In the genomic region with DNA sequence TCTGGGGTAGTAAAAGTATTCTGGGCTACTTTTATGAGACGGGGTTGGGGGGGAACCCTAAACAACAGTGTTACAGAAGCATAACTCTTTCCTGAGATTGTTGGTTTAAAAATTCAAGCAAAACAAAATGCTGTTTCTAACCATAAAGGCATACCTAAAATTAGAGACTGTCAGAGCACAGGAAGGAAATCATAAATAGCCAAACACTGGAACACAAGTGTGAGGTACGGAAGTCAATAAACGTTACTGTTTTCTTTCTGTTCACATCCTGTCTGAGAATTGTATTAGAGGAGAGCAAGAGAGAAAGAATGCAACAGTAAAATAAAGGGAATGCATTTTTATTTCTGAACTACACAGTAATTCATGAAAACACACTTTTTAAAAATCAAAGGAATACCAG, we compare ENCODE assay signal across 15 cellular contexts. TPM values are rescaled to one million over a fixed set of nuclear protein-coding genes. Genes with fewer than 3 reads are reported as not detected.
DNase-seq lines count a peak whose midpoint lies in the region; ATAC-seq, FAIRE-seq and TF ChIP-seq lines count a peak whose summit lies in the region.
"Had no signal": no experiment of that assay in that cellular context is flagged by ENCODE, and none has a peak within 500 bp of the region (broad histone marks: within the 10 kb centered on the region; RNA-seq: fewer than 3 reads in every experiment).

No MANE protein-coding gene starts in this region.

- peak overlapping the region; percentile 28 for H2AFZ ChIP-seq in endothelial cell of umbilical vein (ENCODE audit: low read depth, low read length)
- H2AFZ ChIP-seq in neuronal stem cell (ENCODE audit: low read length) = no peak overlapping the region

- BruUV-seq in endothelial cell of umbilical vein (replicated peaks; lab: Mats Ljungman, UMichigan) = no TSS peak

- H3K79me2 ChIP-seq in endothelial cell of umbilical vein (ENCODE audit: control insufficient read depth, insufficient read depth, low read length) = no peaks in the 10 kb centered on the region

- H3K9me3 ChIP-seq in endothelial cell of umbilical vein (replicated peaks; ENCODE audit: control insufficient read depth, insufficient read depth, low read length) = no peaks in the 10 kb centered on the region
- no peaks in the 10 kb centered on the region for H3K9me3 ChIP-seq in neuronal stem cell (replicated peaks in 1 of 2; ENCODE audit: control insufficient read depth in 2 of 2, insufficient read depth in 1 of 2, low read depth in 1 of 2, low read length in 2 of 2)
- no peaks in the 10 kb centered on the region for H3K9me3 ChIP-seq in esophagus muscularis mucosa
- H3K9me3 ChIP-seq in spleen = no peaks in the 10 kb centered on the region

- H3K4me3 ChIP-seq in Jurkat, Clone E6-1 (ENCODE audit: low read length) = peak overlapping the region; percentile 2
- H3K4me3 ChIP-seq in endothelial cell of umbilical vein (replicated peaks in 1 of 3; ENCODE audit: insufficient read depth in 1 of 3, low read depth in 1 of 3, low read length in 3 of 3) (peak overlapping the region in 1 of 3 experiments; percentile 43), neuronal stem cell (ENCODE audit: low read length in 2 of 2) (no peak overlapping the region), esophagus muscularis mucosa (no peak overlapping the region), spleen (no peak overlapping the region)

- POLR2A ChIA-PET in endothelial cell of umbilical vein (lab: Charles Lee) = no interaction called here

- no peaks in the 10 kb centered on the region for H3K79me1 ChIP-seq in neuronal stem cell (ENCODE audit: low read depth, low read length)

- ATAC-seq in GM18861 (IDR thresholded peaks at IDR 0.05; ENCODE audit: unreplicated experiment) = peak; percentile 84
- ATAC-seq: PC-3, right cardiac atrium had no signal

- peak; percentile 96 for FAIRE-seq in endothelial cell of umbilical vein (lab: Jason Lieb, UNC)

- dilution Hi-C loops in endothelial cell of umbilical vein (cut with MboI; ENCODE audit: extremely low pct_ligation_motif_present, low sequenced_read_pairs) = no loop called here

- TF ChIP-seq CTCF in GM10266 (IDR thresholded peaks at IDR 0.05; ENCODE audit: control insufficient read depth, insufficient read depth, low read depth, missing control alignments) (no peak), endothelial cell of umbilical vein (IDR thresholded peaks at IDR 0.05; ENCODE audit: extremely low read depth in 1 of 2, insufficient read depth in 1 of 2, low read depth in 1 of 2, low read length in 2 of 2) (no peak), esophagus muscularis mucosa (IDR thresholded peaks at IDR 0.05) (no peak), spleen (IDR thresholded peaks at IDR 0.05 in 8 of 11, conservative IDR thresholded peaks at IDR 0.05 in 3 of 11) (no peak)

- DNase-seq in GM10266 (ENCODE audit: extremely low spot score) = peak; percentile 16
- peak; percentile 52 for DNase-seq in Jurkat, Clone E6-1 (ENCODE audit: low read depth, low spot score)
- peak; percentile 75 for DNase-seq in endothelial cell of umbilical vein (ENCODE audit: low read depth, low spot score)
- no peak for DNase-seq in neuronal stem cell (ENCODE audit: low spot score)
- no peak for DNase-seq in esophagus muscularis mucosa (ENCODE audit: extremely low spot score)
- DNase-seq in spleen = no peak
- DNase-seq: activated CD4-positive, alpha-beta T cell treated with anti-CD3 and anti-CD28 coated beads, Interleukin-2, amount 50 U/mL, for 1 hour; amygdala; DMS53; effector CD8-positive, alpha-beta T cell; GOT3; NCI-H2081 treated with DMSO at 0.1 percent for 48 hours; PC-3; right cardiac atrium had no signal

- H3K18ac ChIP-seq in neuronal stem cell (ENCODE audit: low read length) = no peak overlapping the region

- H3K36me3 ChIP-seq in endothelial cell of umbilical vein (ENCODE audit: control insufficient read depth in 2 of 2, extremely low read depth in 1 of 2, insufficient read depth in 2 of 2, low read length in 2 of 2) (no peaks in the 10 kb centered on the region), neuronal stem cell (replicated peaks in 1 of 2; ENCODE audit: control insufficient read depth in 2 of 2, insufficient read depth in 2 of 2, low read length in 2 of 2) (no peaks in the 10 kb centered on the region), esophagus muscularis mucosa (no peaks in the 10 kb centered on the region), spleen (no peaks in the 10 kb centered on the region)

- no CpG with 5 or more reads among the region's 3 CpGs for WGBS in neuronal stem cell (ENCODE audit: extremely low coverage in 2 of 2, insufficient read length in 2 of 2, insufficient replicate concordance in 1 of 2), 2 donors
- WGBS in esophagus muscularis mucosa = 67% methylated on average over 3 of the region's 3 CpGs
- WGBS in spleen, 5 donors = 12 to 25% (median 15%) methylated on average over 3 of the region's 3 CpGs

- H2BK15ac ChIP-seq in neuronal stem cell (ENCODE audit: low read length) = no peak overlapping the region

- H3K4me2 ChIP-seq in endothelial cell of umbilical vein (ENCODE audit: insufficient read depth, low read length) = peak overlapping the region; percentile 93
- no peak overlapping the region for H3K4me2 ChIP-seq in neuronal stem cell (ENCODE audit: insufficient read depth, low read length, poor library complexity, severe bottlenecking)

- H3K9ac ChIP-seq in endothelial cell of umbilical vein (replicated peaks; ENCODE audit: extremely low read depth, insufficient read depth, low read length) (peak overlapping the region; percentile 27), neuronal stem cell (ENCODE audit: low read depth, low read length, poor library complexity) (no peak overlapping the region)

- H3K27me3 ChIP-seq in endothelial cell of umbilical vein (ENCODE audit: control insufficient read depth in 2 of 2, insufficient read depth in 2 of 2, low read length in 2 of 2) (no peaks in the 10 kb centered on the region), neuronal stem cell (ENCODE audit: control insufficient read depth in 3 of 3, insufficient read depth in 3 of 3, low read depth in 1 of 3, low read length in 3 of 3) (peaks cover 0 to 8% (median 0%) of the 10 kb centered on the region in 3 experiments), esophagus muscularis mucosa (no peaks in the 10 kb centered on the region), spleen (replicated peaks in 1 of 7) (no peaks in the 10 kb centered on the region)

- H2BK5ac ChIP-seq in neuronal stem cell (ENCODE audit: low read length) = no peak overlapping the region

- no peak for TF ChIP-seq EP300 in esophagus muscularis mucosa (IDR thresholded peaks at IDR 0.05)

- no peak overlapping the region for H4K91ac ChIP-seq in neuronal stem cell (ENCODE audit: low read depth, low read length, poor library complexity)

- no peak overlapping the region for H4K8ac ChIP-seq in neuronal stem cell (ENCODE audit: low read depth, low read length)

- CTCF ChIA-PET in endothelial cell of umbilical vein (lab: Charles Lee) = no interaction called here

- H3K27ac ChIP-seq in endothelial cell of umbilical vein (ENCODE audit: insufficient read depth, low read depth, low read length) (peak overlapping the region; percentile 18), neuronal stem cell (replicated peaks; ENCODE audit: low read length) (no peak overlapping the region), esophagus muscularis mucosa (replicated peaks in 1 of 4) (no peak overlapping the region), spleen (peak overlapping the region in 3 of 8 donors; percentile 16 to 50 (median 20))

- no peak overlapping the region for H3K4ac ChIP-seq in neuronal stem cell (ENCODE audit: low read length)

- no peak overlapping the region for H2AK5ac ChIP-seq in neuronal stem cell (ENCODE audit: low read depth, low read length)

- no peaks in the 10 kb centered on the region for H3K9me1 ChIP-seq in endothelial cell of umbilical vein (replicated peaks; ENCODE audit: control insufficient read depth, extremely low read depth, insufficient read depth, low read length)

- intact Hi-C loops in endothelial cell of umbilical vein (cut with micrococcal nuclease) (loop anchor here (2.0 to 10.0 kb wide), 2 partner anchors 30 to 460 kb away; no protein-coding TSS in a partner anchor), esophagus muscularis mucosa (cut with DNase I) (no loop called here), spleen (cut with DNase I; ENCODE audit: low total_unique reads) (no loop called here)

- no peak overlapping the region for H2BK120ac ChIP-seq in neuronal stem cell (ENCODE audit: low read depth, low read length)

- no peak for TF ChIP-seq POLR2A in endothelial cell of umbilical vein (IDR thresholded peaks at IDR 0.05; ENCODE audit: low read depth, low read length)
- no peak for TF ChIP-seq POLR2A in esophagus muscularis mucosa (IDR thresholded peaks at IDR 0.05; ENCODE audit: low read depth)
- no peak for TF ChIP-seq POLR2A in spleen (IDR thresholded peaks at IDR 0.05)

- no peak overlapping the region for H3K23ac ChIP-seq in neuronal stem cell (ENCODE audit: low read depth, low read length, poor library complexity)

- H3K4me1 ChIP-seq in endothelial cell of umbilical vein (ENCODE audit: control insufficient read depth, extremely low read depth, insufficient read depth, low read length) (peaks cover 23% of the 10 kb centered on the region), neuronal stem cell (ENCODE audit: control insufficient read depth in 2 of 2, insufficient read depth in 1 of 2, low read depth in 1 of 2, low read length in 2 of 2) (no peaks in the 10 kb centered on the region), esophagus muscularis mucosa (no peaks in the 10 kb centered on the region), spleen (peaks cover 0 to 22% (median 11%) of the 10 kb centered on the region in 6 donors)

- no peaks in the 10 kb centered on the region for H4K20me1 ChIP-seq in endothelial cell of umbilical vein (replicated peaks; ENCODE audit: control insufficient read depth, extremely low read depth, insufficient read depth, low read length)

- H2BK12ac ChIP-seq in neuronal stem cell (ENCODE audit: low read length) = no peak overlapping the region

- H3K14ac ChIP-seq in neuronal stem cell (ENCODE audit: low read length) = no peak overlapping the region

RNA-seq across cellular contexts. Expression of a gene that starts 42.8 kb away (rescaled TPM):
- not detected for polyA plus RNA-seq in Jurkat, Clone E6-1 (2012; ENCODE audit: insufficient read depth, insufficient read length)
- total RNA-seq in endothelial cell of umbilical vein = 0.42 and 0.48 TPM in 2 replicates
- 0.05 TPM in 1 of 2 replicates, not detected in the other for polyA plus RNA-seq in endothelial cell of umbilical vein
- 0.10 and 0.14 TPM in 2 replicates for polyA plus RNA-seq in endothelial cell of umbilical vein (2011; cell fraction: cytosol; rRNA removed)
- polyA plus RNA-seq in endothelial cell of umbilical vein (2011; cell fraction: nucleus; rRNA removed) = 0.05 and 0.08 TPM in 2 replicates
- 0.04 and 0.12 TPM in 2 replicates for polyA plus RNA-seq in endothelial cell of umbilical vein (2012)
- polyA minus RNA-seq in endothelial cell of umbilical vein = 0.24 TPM in 1 of 2 replicates, not detected in the other
- polyA minus RNA-seq in endothelial cell of umbilical vein (2011; cell fraction: cytosol; rRNA and poly(A)+ RNA removed) = not detected
- polyA minus RNA-seq in endothelial cell of umbilical vein (2011; cell fraction: nucleus; rRNA and poly(A)+ RNA removed) = not detected in 2 replicates
- polyA plus RNA-seq in neuronal stem cell (2013, experiment 1 of 2) = 0.08 TPM
- polyA plus RNA-seq in neuronal stem cell (2013, experiment 2 of 2) = 0.26 TPM
- 1 to 10 TPM in 1 of 4 donors, under 1 TPM in 2, not detected in 1; 0.29 to 1.3 (median 0.65) TPM for total RNA-seq in esophagus muscularis mucosa
- total RNA-seq in spleen = 1 to 10 TPM; 1.7 to 6.0 (median 3.3) TPM
- polyA plus RNA-seq in spleen = under 1 TPM; 0.17 to 0.64 (median 0.58) TPM
- total RNA-seq: PC-3 had no signal

Comparison
In these comparisons a context has a peak if more than half of its experiments do, and no peak if none do; other contexts are left out.
1. DNase-seq: peak in GM10266 (single experiment), Jurkat, Clone E6-1 (single experiment) and endothelial cell of umbilical vein (single experiment); none in neuronal stem cell (single experiment), esophagus muscularis mucosa (single experiment) and spleen (single experiment).